In the genomic region with DNA sequence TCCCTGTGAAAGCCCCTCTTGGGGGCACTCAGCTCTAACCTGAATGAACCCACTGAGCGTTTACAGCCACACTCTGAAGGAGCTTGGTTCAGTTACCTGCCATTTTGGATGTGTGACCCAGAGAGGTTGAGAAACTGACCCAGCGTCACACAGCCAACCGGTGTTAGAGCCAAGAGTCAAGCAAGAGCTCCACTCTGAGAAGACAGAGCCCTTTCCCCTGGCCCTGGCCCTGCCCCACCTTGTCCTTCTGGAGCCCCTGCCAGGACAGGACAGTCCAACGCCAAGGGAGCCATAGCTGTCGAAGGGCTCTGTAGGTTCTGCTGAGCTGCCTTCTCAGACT, we compare ENCODE assay signal across 15 cellular contexts. TPM values are rescaled to one million over a fixed set of nuclear protein-coding genes. Genes with fewer than 3 reads are reported as not detected.
DNase-seq lines count a peak whose midpoint lies in the region; ATAC-seq and TF ChIP-seq lines count a peak whose summit lies in the region.
"Had no signal": no experiment of that assay in that cellular context is flagged by ENCODE, and none has a peak within 500 bp of the region (broad histone marks: within the 10 kb centered on the region; RNA-seq: fewer than 3 reads in every experiment).

No MANE protein-coding gene starts in this region.

- no peaks in the 10 kb centered on the region for H3K27me3 ChIP-seq in BLaER1
- H3K27me3 ChIP-seq in dorsolateral prefrontal cortex: no peaks in the 10 kb centered on the region
- peaks cover 0 to 63% (median 1%) of the 10 kb centered on the region in 3 experiments for H3K27me3 ChIP-seq in neuronal stem cell (ENCODE audit: control insufficient read depth in 3 of 3, insufficient read depth in 3 of 3, low read depth in 1 of 3, low read length in 3 of 3)

- peak overlapping the region; percentile 38 for H2AK5ac ChIP-seq in neuronal stem cell (ENCODE audit: low read depth, low read length)

- no peak overlapping the region for H2BK5ac ChIP-seq in neuronal stem cell (ENCODE audit: low read length)

- CTCF ChIA-PET in HEK293 (lab: Yijun Ruan, JAX): no interaction called here

- no peak overlapping the region for H2BK120ac ChIP-seq in neuronal stem cell (ENCODE audit: low read depth, low read length)

- H3K36me3 ChIP-seq in BLaER1 (no peaks in the 10 kb centered on the region), HEK293 (ENCODE audit: control insufficient read depth in 2 of 2, insufficient read depth in 1 of 2, low read length in 2 of 2) (no peaks in the 10 kb centered on the region), neuronal stem cell (replicated peaks in 1 of 2; ENCODE audit: control insufficient read depth in 2 of 2, insufficient read depth in 2 of 2, low read length in 2 of 2) (no peaks in the 10 kb centered on the region)

- WGBS in neuronal stem cell (ENCODE audit: extremely low coverage in 2 of 2, insufficient read length in 2 of 2, insufficient replicate concordance in 1 of 2), 2 donors: no CpG with 5 or more reads among the region's 5 CpGs

- DNase-seq in dorsolateral prefrontal cortex (no peak), neuronal stem cell (ENCODE audit: low spot score) (no peak), T-helper 1 cell (no peak)
- DNase-seq in activated CD4-positive, alpha-beta T cell treated with anti-CD3 and anti-CD28 coated beads, Interleukin-2, amount 50 U/mL, for 4 hours: no peak
- DNase-seq: ACHN; CD4-positive, alpha-beta memory T cell; DMS79 treated with DMSO at 0.1 percent for 48 hours; EL; GOT3; HCEC 1CT had no signal

- no peaks in the 10 kb centered on the region for H3K79me1 ChIP-seq in neuronal stem cell (ENCODE audit: low read depth, low read length)

- H4K20me1 ChIP-seq in BLaER1: no peaks in the 10 kb centered on the region

- H2BK15ac ChIP-seq in neuronal stem cell (ENCODE audit: low read length): peak overlapping the region; percentile 63

- H3K4me2 ChIP-seq in BLaER1 (peak overlapping the region; percentile 73; the same call in 1 of the 2 replicates), neuronal stem cell (ENCODE audit: insufficient read depth, low read length, poor library complexity, severe bottlenecking) (no peak overlapping the region)
- H3K4me2 ChIP-seq: KMS-11 had no signal

- H4K91ac ChIP-seq in neuronal stem cell (ENCODE audit: low read depth, low read length, poor library complexity): no peak overlapping the region

- intact Hi-C loops in dorsolateral prefrontal cortex (cut with DNase I): no loop called here

- no peak overlapping the region for H4K8ac ChIP-seq in neuronal stem cell (ENCODE audit: low read depth, low read length)

- H3K4me1 ChIP-seq in BLaER1: peaks cover 31% of the 10 kb centered on the region
- H3K4me1 ChIP-seq in HEK293 (ENCODE audit: control insufficient read depth, insufficient read depth, low read length): no peaks in the 10 kb centered on the region
- H3K4me1 ChIP-seq in neuronal stem cell (ENCODE audit: control insufficient read depth in 2 of 2, insufficient read depth in 1 of 2, low read depth in 1 of 2, low read length in 2 of 2): peaks cover 21 to 26% of the 10 kb centered on the region in 2 donors

- H3K27ac ChIP-seq in BLaER1 (no peak overlapping the region), HEK293 (ENCODE audit: extremely low read depth, low read depth, low read length) (no peak overlapping the region), dorsolateral prefrontal cortex (peak overlapping the region in 47 of 59 donors; percentile 6 to 94 (median 82)), neuronal stem cell (replicated peaks; ENCODE audit: low read length) (no peak overlapping the region)
- H3K27ac ChIP-seq: C4-2B, KMS-11 had no signal

- H3K4ac ChIP-seq in neuronal stem cell (ENCODE audit: low read length): no peak overlapping the region

- H2AFZ ChIP-seq in neuronal stem cell (ENCODE audit: low read length): no peak overlapping the region

- no peak for TF ChIP-seq CTCF in HEK293 (tag by site-specific recombination; IDR thresholded peaks at IDR 0.05)
- no peak for TF ChIP-seq CTCF in dorsolateral prefrontal cortex (IDR thresholded peaks at IDR 0.05 in 54 of 56, conservative IDR thresholded peaks at IDR 0.05 in 2 of 56; ENCODE audit: low read depth in 1 of 56, partially characterized antibody in 56 of 56)

- H3K9me3 ChIP-seq in BLaER1 (peaks cover 22% of the 10 kb centered on the region), HEK293 (ENCODE audit: control insufficient read depth, insufficient read depth, low read depth, low read length) (no peaks in the 10 kb centered on the region), neuronal stem cell (replicated peaks in 1 of 2; ENCODE audit: control insufficient read depth in 2 of 2, insufficient read depth in 1 of 2, low read depth in 1 of 2, low read length in 2 of 2) (no peaks in the 10 kb centered on the region)

- H3K9ac ChIP-seq in BLaER1 (no peak overlapping the region), neuronal stem cell (ENCODE audit: low read depth, low read length, poor library complexity) (no peak overlapping the region)
- H3K9ac ChIP-seq: KMS-11 had no signal

- no peak overlapping the region for H3K14ac ChIP-seq in neuronal stem cell (ENCODE audit: low read length)

- H3K4me3 ChIP-seq in BLaER1 (no peak overlapping the region), HEK293 (ENCODE audit: low read depth, low read length) (no peak overlapping the region), dorsolateral prefrontal cortex (no peak overlapping the region), neuronal stem cell (ENCODE audit: low read length in 2 of 2) (no peak overlapping the region)

- H2BK12ac ChIP-seq in neuronal stem cell (ENCODE audit: low read length): no peak overlapping the region

- H3K23ac ChIP-seq in neuronal stem cell (ENCODE audit: low read depth, low read length, poor library complexity): no peak overlapping the region

- POLR2A ChIA-PET in HEK293 (lab: Yijun Ruan, JAX): no interaction called here

- ATAC-seq in HG03025 (IDR thresholded peaks at IDR 0.05; ENCODE audit: low FRiP score, unreplicated experiment): no peak

- peak overlapping the region; percentile 54 for H3K18ac ChIP-seq in neuronal stem cell (ENCODE audit: low read length)

TF ChIP-seq in HEK293, 187 proteins besides CTCF, POLR2A, EP300 and RAD21:
- TF ChIP-seq ZNF488 (tag by site-specific recombination; IDR thresholded peaks at IDR 0.05) (no peak), ZBTB8A (tag by site-specific recombination; IDR thresholded peaks at IDR 0.05) (no peak), ZNF629 (tag by site-specific recombination; IDR thresholded peaks at IDR 0.05) (no peak), ZNF768 (tag by site-specific recombination; IDR thresholded peaks at IDR 0.05) (peak; percentile 35; the same call in 1 of the 2 replicates), ZNF248 (tag by site-specific recombination; IDR thresholded peaks at IDR 0.05) (no peak)

RNA-seq across cellular contexts. Expression of gene MSX1, which starts 20.0 kb away (rescaled TPM):
- 10 to 100 TPM in 28 of 120 experiments, 1 to 10 TPM in 92; 1.9 to 28.3 (median 6.8) TPM for total RNA-seq in dorsolateral prefrontal cortex
- 1.6 TPM for polyA plus RNA-seq in neuronal stem cell (2013, experiment 1 of 2)
- polyA plus RNA-seq in neuronal stem cell (2013, experiment 2 of 2): 1.8 TPM
- total RNA-seq: CD4-positive, alpha-beta memory T cell had no signal
- polyA plus RNA-seq: CD4-positive, alpha-beta memory T cell had no signal

Comparison
In these comparisons a context has a peak if more than half of its experiments do, and no peak if none do; other contexts are left out.
1. H3K27ac ChIP-seq: peak in dorsolateral prefrontal cortex (47 of 59); none in BLaER1 (single experiment), HEK293 (single experiment) and neuronal stem cell (single experiment).